In the genomic region with DNA sequence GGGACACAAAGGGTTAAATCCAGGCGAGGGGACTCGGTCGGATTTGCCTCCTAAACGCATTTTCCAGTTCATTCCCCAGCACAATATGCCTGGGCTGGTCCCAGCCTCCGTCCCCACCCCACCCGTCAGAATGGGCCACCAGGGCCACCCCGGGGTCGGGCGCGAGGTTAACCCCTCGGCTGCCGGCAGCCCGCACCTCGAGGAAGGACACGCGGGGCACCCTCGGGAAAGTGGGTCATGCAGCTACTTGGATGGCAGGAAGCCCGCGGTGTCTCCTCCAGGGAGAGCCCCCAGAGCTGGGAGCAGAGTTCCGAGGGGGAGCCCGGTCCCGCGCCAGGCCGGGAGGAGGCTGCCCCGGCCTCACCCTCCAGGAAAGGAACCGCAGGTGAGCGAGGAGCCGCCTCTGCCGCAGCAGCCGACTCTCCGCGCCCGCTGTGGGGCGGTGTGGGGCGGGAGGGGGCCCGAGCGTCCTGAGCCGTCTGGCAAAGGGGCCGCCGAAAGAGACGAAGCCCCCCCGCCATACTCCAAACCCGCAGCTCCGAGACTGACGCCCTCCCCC, we compare ENCODE assay signal across 8 cellular contexts. TPM values are rescaled to one million over a fixed set of nuclear protein-coding genes. Genes with fewer than 3 reads are reported as not detected.
DNase-seq lines count a peak whose midpoint lies in the region; ATAC-seq and TF ChIP-seq lines count a peak whose summit lies in the region.

No MANE protein-coding gene starts in this region.

- H2AFZ ChIP-seq in trophoblast cell (ENCODE audit: insufficient read depth, low read length, poor library complexity): no peak overlapping the region

- no peak overlapping the region for H4K91ac ChIP-seq in trophoblast cell (ENCODE audit: low read depth, low read length)

- no peak overlapping the region for H3K9ac ChIP-seq in trophoblast cell (ENCODE audit: low read length)

- DNase-seq in COLO668 (lab: John Stamatoyannopoulos, UW; ENCODE audit: unreplicated experiment) (peak; percentile 68), HFFc6 (no peak), glutamatergic neuron (peak; percentile 51), trophoblast cell (peak in 1 of 2 donors; percentile 12), H4 (ENCODE audit: low spot score) (no peak)
- no peak for DNase-seq in activated CD8-positive, alpha-beta memory T cell treated with anti-CD3 and anti-CD28 coated beads, Interleukin-2, amount 10 ng/mL, durations not matched to agents 7 days and 5 days

- H3K18ac ChIP-seq in trophoblast cell (ENCODE audit: low read length): no peak overlapping the region

- peak overlapping the region; percentile 63 for H3K4ac ChIP-seq in trophoblast cell (ENCODE audit: low read depth, low read length)

- no peaks in the 10 kb centered on the region for H3K36me3 Mint-ChIP-seq in HFFc6 (ENCODE audit: low read depth)
- no peaks in the 10 kb centered on the region for H3K36me3 Mint-ChIP-seq in activated CD8-positive, alpha-beta memory T cell treated with anti-CD3 and anti-CD28 coated beads, Interleukin-2, amount 10 ng/mL, durations not matched to agents 7 days and 5 days
- no peaks in the 10 kb centered on the region for H3K36me3 Mint-ChIP-seq in glutamatergic neuron (ENCODE audit: unreplicated experiment)

- no peak overlapping the region for H2AK5ac ChIP-seq in trophoblast cell (ENCODE audit: low read length)

- no peak overlapping the region for H2BK120ac ChIP-seq in trophoblast cell (ENCODE audit: insufficient read depth, low read length, poor library complexity)

- H3K36me3 ChIP-seq in trophoblast cell (ENCODE audit: control insufficient read depth in 1 of 2, insufficient read depth in 2 of 2, low read length in 2 of 2): no peaks in the 10 kb centered on the region

- H3K27me3 ChIP-seq in trophoblast cell (ENCODE audit: insufficient read depth, low read length): no peaks in the 10 kb centered on the region

- peaks cover 8% of the 10 kb centered on the region for H3K79me1 ChIP-seq in trophoblast cell (ENCODE audit: low read length)

- H3K27ac ChIP-seq in trophoblast cell (ENCODE audit: low read depth, low read length): no peak overlapping the region

- TF ChIP-seq CTCF in HFFc6 (IDR thresholded peaks at IDR 0.05) (peak; percentile 57), glutamatergic neuron (IDR thresholded peaks at IDR 0.05; ENCODE audit: partially characterized antibody, unreplicated experiment) (no peak)

- no peaks in the 10 kb centered on the region for H3K9me3 ChIP-seq in trophoblast cell (ENCODE audit: insufficient read depth, low read depth, low read length)

- H3K4me3 Mint-ChIP-seq in HFFc6 (peak overlapping the region; percentile 86), glutamatergic neuron (ENCODE audit: unreplicated experiment) (peak overlapping the region; percentile 91)
- H3K4me3 Mint-ChIP-seq in activated CD8-positive, alpha-beta memory T cell treated with anti-CD3 and anti-CD28 coated beads, Interleukin-2, amount 10 ng/mL, durations not matched to agents 7 days and 5 days: peak overlapping the region; percentile 65

- H3K4me1 Mint-ChIP-seq in HFFc6 (ENCODE audit: low read depth) (peaks cover 9% of the 10 kb centered on the region; the same call in 1 of the 2 replicates), glutamatergic neuron (ENCODE audit: low read depth, unreplicated experiment) (peaks cover 24% of the 10 kb centered on the region)
- H3K4me1 Mint-ChIP-seq in activated CD8-positive, alpha-beta memory T cell treated with anti-CD3 and anti-CD28 coated beads, Interleukin-2, amount 10 ng/mL, durations not matched to agents 7 days and 5 days: peaks cover 12% of the 10 kb centered on the region

- no peak overlapping the region for H4K8ac ChIP-seq in trophoblast cell (ENCODE audit: low read depth, low read length)

- no peak overlapping the region for H3K23ac ChIP-seq in trophoblast cell (ENCODE audit: low read length)

- no CpG with 5 or more reads among the region's 45 CpGs for WGBS in trophoblast cell (ENCODE audit: extremely low coverage, insufficient coverage, insufficient read length)

- no peaks in the 10 kb centered on the region for H3K9me3 Mint-ChIP-seq in HFFc6
- no peaks in the 10 kb centered on the region for H3K9me3 Mint-ChIP-seq in activated CD8-positive, alpha-beta memory T cell treated with anti-CD3 and anti-CD28 coated beads, Interleukin-2, amount 10 ng/mL, durations not matched to agents 7 days and 5 days (ENCODE audit: low read depth)
- peaks cover 9% of the 10 kb centered on the region for H3K9me3 Mint-ChIP-seq in glutamatergic neuron (ENCODE audit: unreplicated experiment)

- H3K4me3 ChIP-seq in trophoblast cell (ENCODE audit: low read depth, low read length): peak overlapping the region; percentile 79

- H3K79me2 ChIP-seq in trophoblast cell (ENCODE audit: control insufficient read depth, insufficient read depth, low read length, poor library complexity): peaks cover 11% of the 10 kb centered on the region

- no peak overlapping the region for H4K12ac ChIP-seq in trophoblast cell (ENCODE audit: low read depth, low read length)

- H3K27me3 Mint-ChIP-seq in HFFc6 (ENCODE audit: insufficient read depth) (peaks cover 13% of the 10 kb centered on the region), glutamatergic neuron (ENCODE audit: unreplicated experiment) (peaks cover 13% of the 10 kb centered on the region)
- H3K27me3 Mint-ChIP-seq in activated CD8-positive, alpha-beta memory T cell treated with anti-CD3 and anti-CD28 coated beads, Interleukin-2, amount 10 ng/mL, durations not matched to agents 7 days and 5 days: peaks cover 57% of the 10 kb centered on the region

- H2BK12ac ChIP-seq in trophoblast cell (ENCODE audit: low read length): no peak overlapping the region

- no peak overlapping the region for H2BK5ac ChIP-seq in trophoblast cell (ENCODE audit: low read depth, low read length, poor library complexity)

- H3K4me1 ChIP-seq in trophoblast cell (ENCODE audit: control insufficient read depth in 1 of 2, insufficient read depth in 2 of 2, low read length in 2 of 2): peaks cover 13 to 23% of the 10 kb centered on the region in 2 experiments

- H3K27ac Mint-ChIP-seq in HFFc6 (0 out of 2 replicates have a peak overlapping the region, but pooled peaks have one; percentile 18), glutamatergic neuron (ENCODE audit: unreplicated experiment) (peak overlapping the region; percentile 85)
- H3K27ac Mint-ChIP-seq in activated CD8-positive, alpha-beta memory T cell treated with anti-CD3 and anti-CD28 coated beads, Interleukin-2, amount 10 ng/mL, durations not matched to agents 7 days and 5 days: no peak overlapping the region

- CTCF ChIA-PET in activated CD8-positive, alpha-beta memory T cell treated with anti-CD3 and anti-CD28 coated beads, Interleukin-2, amount 10 ng/mL, durations not matched to agents 7 days and 5 days (lab: Charles Lee): interaction anchor here (0.7 to 4.1 kb wide), 5 partner anchors 8 to 86 kb away, joined by 3 to 83 read pairs (median 3); no protein-coding TSS in a partner anchor

- ATAC-seq in activated CD8-positive, alpha-beta memory T cell treated with anti-CD3 and anti-CD28 coated beads, Interleukin-2, amount 10 ng/mL, durations not matched to agents 7 days and 5 days: no peak
- ATAC-seq in GM21737 (IDR thresholded peaks at IDR 0.05; ENCODE audit: unreplicated experiment) (no peak), HG03520 (IDR thresholded peaks at IDR 0.05; ENCODE audit: unreplicated experiment) (no peak)

- H3K14ac ChIP-seq in trophoblast cell (ENCODE audit: low read length): no peak overlapping the region

- peak overlapping the region; percentile 100 for H3K4me2 ChIP-seq in trophoblast cell (ENCODE audit: low read length)

RNA-seq across cellular contexts. Expression of a gene that starts 1.4 kb away (rescaled TPM):
- total RNA-seq in HFFc6 (2021; fragmentation: NEBNext Ultra II Directional; extraction: Animal tissue kit (Norgen Biotek cat#: 25700)): 1 to 10 TPM; 4.1 to 7.9 (median 6.6) TPM
- total RNA-seq in activated CD8-positive, alpha-beta memory T cell treated with anti-CD3 and anti-CD28 coated beads, Interleukin-2, amount 10 ng/mL, durations not matched to agents 7 days and 5 days: under 1 TPM; 0.53 to 0.98 TPM
- 26.0 TPM for total RNA-seq in glutamatergic neuron (ENCODE audit: unreplicated experiment)
- polyA plus RNA-seq in trophoblast cell (2013): 16.6 and 16.8 TPM in 2 replicates
- 6.4 and 6.6 TPM in 2 replicates for total RNA-seq in H4 (2014; rRNA removed; shearing (Covaris generic))

Comparison
In these comparisons a context has a peak if more than half of its experiments do, and no peak if none do; other contexts are left out.
1. DNase-seq: peak in COLO668 (single experiment) and glutamatergic neuron (single experiment); none in HFFc6 (single experiment), activated CD8-positive, alpha-beta memory T cell treated with anti-CD3 and anti-CD28 coated beads, Interleukin-2, amount 10 ng/mL, durations not matched to agents 7 days and 5 days (single experiment) and H4 (single experiment).
2. Peak in every context shown above with its lines, with median percentiles within 50 percentile points of each other: H3K4me3 Mint-ChIP-seq.